8 cellular contexts compared by ENCODE assay signal in the genomic region with DNA sequence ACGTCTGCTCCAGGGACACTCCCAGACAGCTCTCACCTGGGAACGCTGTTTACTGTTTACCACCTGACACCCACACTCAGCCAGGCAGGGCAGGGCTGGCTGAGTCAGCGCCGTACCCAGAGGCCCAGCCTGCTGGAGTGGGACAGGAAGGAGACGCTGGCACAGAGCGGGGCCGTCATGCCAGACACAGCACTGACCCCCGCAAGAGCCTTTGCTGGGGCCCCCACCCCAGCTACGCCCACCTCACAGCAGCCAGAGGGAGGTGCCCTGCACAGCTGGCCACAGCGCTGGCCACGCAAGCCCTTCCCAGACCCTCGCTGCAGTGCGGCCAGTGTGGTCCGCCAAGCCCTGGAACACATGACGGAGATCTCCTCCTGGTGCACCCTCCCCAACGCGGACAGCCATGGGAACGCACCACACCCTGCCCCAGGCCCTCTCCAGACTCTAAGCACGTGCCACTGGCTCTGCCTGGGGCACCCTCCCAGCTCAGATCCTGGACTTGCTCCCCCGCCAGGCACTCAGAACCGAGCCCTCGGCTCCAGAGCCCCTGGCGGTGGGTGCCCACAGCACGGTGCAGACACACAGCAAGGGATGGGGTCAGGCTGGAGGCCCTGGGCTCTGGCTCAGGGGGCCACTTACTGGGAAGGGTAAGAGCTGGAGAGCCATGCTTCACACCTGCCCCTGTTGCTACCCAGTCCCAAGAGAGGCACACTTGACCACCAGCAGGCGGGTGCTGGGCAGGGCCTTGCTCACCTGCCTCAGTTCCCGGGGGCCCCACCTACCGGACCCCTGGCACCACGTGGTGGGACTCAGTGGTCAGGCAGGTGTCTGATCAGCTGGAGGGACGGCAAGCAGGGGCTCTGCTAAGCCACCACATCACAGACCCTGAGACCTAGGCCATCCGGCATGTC. TPM values are rescaled to one million over a fixed set of nuclear protein-coding genes. Genes with fewer than 3 reads are reported as not detected.
DNase-seq lines count a peak whose midpoint lies in the region; ATAC-seq, FAIRE-seq and TF ChIP-seq lines count a peak whose summit lies in the region.

No MANE protein-coding gene starts in this region.

- peaks cover 92% of the 10 kb centered on the region for H3K4me1 ChIP-seq in suprapubic skin

- no peaks in the 10 kb centered on the region for H3K27me3 ChIP-seq in WERI-Rb-1 (ENCODE audit: insufficient read depth, low read depth, severe bottlenecking)
- H3K27me3 ChIP-seq in suprapubic skin = no peaks in the 10 kb centered on the region

- TF ChIP-seq EP300 in suprapubic skin (IDR thresholded peaks at IDR 0.05) = no peak

- H3K27ac ChIP-seq in WERI-Rb-1 (no peak overlapping the region), suprapubic skin (peak overlapping the region; percentile 96)

- no peaks in the 10 kb centered on the region for H3K9me3 ChIP-seq in WERI-Rb-1 (ENCODE audit: severe bottlenecking)
- H3K9me3 ChIP-seq in suprapubic skin = no peaks in the 10 kb centered on the region

- H3K36me3 ChIP-seq in WERI-Rb-1 (no peaks in the 10 kb centered on the region), suprapubic skin (no peaks in the 10 kb centered on the region)

- FAIRE-seq in HTR-8/SVneo (lab: Jason Lieb, UNC) = peak; percentile 80

- H3K4me3 ChIP-seq in WERI-Rb-1 (ENCODE audit: low read depth, low read length) (no peak overlapping the region), suprapubic skin (peak overlapping the region; percentile 15)

- DNase-seq in HTR-8/SVneo (ENCODE audit: insufficient read length, low spot score) = no peak
- DNase-seq in WERI-Rb-1 = peak; percentile 6
- peak; percentile 17 for DNase-seq in iris pigment epithelial cell (ENCODE audit: low read depth)
- DNase-seq in suprapubic skin (ENCODE audit: low spot score in 2 of 2) = peak; percentile 89 to 94
- DNase-seq in effector CD4-positive, alpha-beta T cell = no peak
- no peak for DNase-seq in T-helper 2 cell

- TF ChIP-seq CTCF in WERI-Rb-1 (IDR thresholded peaks at IDR 0.05; ENCODE audit: low read depth, low read length) = no peak
- TF ChIP-seq CTCF in suprapubic skin (IDR thresholded peaks at IDR 0.05) = peak in 1 of 2 donors; percentile 8

- no peak for TF ChIP-seq POLR2A in suprapubic skin (IDR thresholded peaks at IDR 0.05)

- 23% methylated on average over 7 of the region's 30 CpGs for WGBS in suprapubic skin

- ATAC-seq in GM21619 (IDR thresholded peaks at IDR 0.05; ENCODE audit: unreplicated experiment) (no peak), GM18502 (IDR thresholded peaks at IDR 0.05; ENCODE audit: poor library complexity, unreplicated experiment) (no peak)

RNA-seq across cellular contexts. Expression of a gene that starts 5.6 kb away (rescaled TPM):
- 100 to 1,000 TPM; 829 to 975 (median 858) TPM for total RNA-seq in suprapubic skin

RNA-seq across cellular contexts. Expression of a gene that starts 13.0 kb away (rescaled TPM):
- total RNA-seq in suprapubic skin = 10 to 100 TPM in 2 of 4 donors, 1 to 10 TPM in 2; 6.3 to 10.9 (median 9.1) TPM

RNA-seq across cellular contexts. Expression of a gene that starts 47.9 kb away (rescaled TPM):
- under 1 TPM in 1 of 4 donors, not detected in 3; 0.16 TPM for total RNA-seq in suprapubic skin

RNA-seq across cellular contexts. Expression of a gene that starts 48.3 kb away (rescaled TPM):
- total RNA-seq in suprapubic skin = 10 to 100 TPM; 27.7 to 38.6 (median 35.8) TPM

Comparison
In these comparisons a context has a peak if more than half of its experiments do, and no peak if none do; other contexts are left out.
1. DNase-seq: peak in WERI-Rb-1 (single experiment), iris pigment epithelial cell (single experiment) and suprapubic skin (2 of 2); none in HTR-8/SVneo (single experiment), effector CD4-positive, alpha-beta T cell (single experiment) and T-helper 2 cell (0 of 5).